In the genomic region with DNA sequence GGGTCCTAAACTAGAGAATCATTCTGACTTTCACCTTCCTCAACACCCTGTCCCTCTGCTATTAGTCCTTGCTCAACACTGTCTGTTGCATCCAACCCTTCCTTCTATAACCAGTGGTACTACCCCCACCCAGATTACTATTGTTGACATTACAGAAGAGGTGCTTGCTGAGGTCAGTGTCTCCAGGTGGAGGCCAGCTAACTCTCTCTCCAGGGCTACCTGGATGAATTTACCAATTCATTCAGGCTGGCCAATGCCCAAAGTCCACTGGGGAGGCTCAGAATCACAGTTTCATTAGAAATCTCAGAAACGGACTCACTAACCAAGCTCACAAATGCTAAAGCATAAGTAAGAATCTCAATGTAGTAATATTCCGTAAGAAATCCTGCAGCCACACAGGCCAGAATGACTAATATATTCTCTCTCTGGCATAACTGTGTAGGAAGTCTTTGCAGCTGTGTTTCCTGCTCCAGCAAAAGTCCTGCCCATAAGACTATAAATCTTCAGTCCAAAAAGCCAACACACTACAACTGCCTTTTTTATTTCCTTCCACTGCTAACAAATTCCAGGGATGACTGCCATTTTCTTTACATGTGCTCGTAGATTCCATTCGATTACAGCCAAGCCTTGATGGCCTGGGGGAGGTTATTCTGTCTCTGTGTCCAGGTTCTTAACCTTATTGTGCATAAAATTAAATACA, we compare ENCODE assay signal across 2 cellular contexts.
A peak's percentile ranks its signal among the peaks of the same experiment; 100 is the strongest.
TF ChIP-seq lines count a peak whose summit lies in the region.

No MANE protein-coding gene starts in this region.

TF ChIP-seq in IMR-90, 13 proteins besides CTCF, POLR2A, EP300 and RAD21:
- TF ChIP-seq NFE2L2 (IDR thresholded peaks at IDR 0.05; ENCODE audit: low read depth, low read length) (no peak), MAZ (IDR thresholded peaks at IDR 0.05; ENCODE audit: borderline replicate concordance, low read depth, low read length) (no peak), FOS (IDR thresholded peaks at IDR 0.05; ENCODE audit: low read depth, low read length) (no peak), MXI1 (IDR thresholded peaks at IDR 0.05; ENCODE audit: borderline replicate concordance, low read depth, low read length) (no peak), SMC3 (IDR thresholded peaks at IDR 0.05; ENCODE audit: low read depth, low read length) (no peak), BHLHE40 (IDR thresholded peaks at IDR 0.05; ENCODE audit: low read depth, low read length) (no peak)

TF ChIP-seq in endothelial cell of umbilical vein, 7 proteins besides CTCF, POLR2A, EP300 and RAD21:
- TF ChIP-seq JUN (IDR thresholded peaks at IDR 0.05; ENCODE audit: borderline replicate concordance, insufficient read depth, insufficient read length, low read depth) (peak; percentile 29), GATA2 (IDR thresholded peaks at IDR 0.05; ENCODE audit: insufficient read depth, insufficient read length, low read depth, low read length) (no peak), MYC (IDR thresholded peaks at IDR 0.05; ENCODE audit: low read depth, low read length) (no peak)
